ENCODE assay signal across 8 cellular contexts in the genomic region with DNA sequence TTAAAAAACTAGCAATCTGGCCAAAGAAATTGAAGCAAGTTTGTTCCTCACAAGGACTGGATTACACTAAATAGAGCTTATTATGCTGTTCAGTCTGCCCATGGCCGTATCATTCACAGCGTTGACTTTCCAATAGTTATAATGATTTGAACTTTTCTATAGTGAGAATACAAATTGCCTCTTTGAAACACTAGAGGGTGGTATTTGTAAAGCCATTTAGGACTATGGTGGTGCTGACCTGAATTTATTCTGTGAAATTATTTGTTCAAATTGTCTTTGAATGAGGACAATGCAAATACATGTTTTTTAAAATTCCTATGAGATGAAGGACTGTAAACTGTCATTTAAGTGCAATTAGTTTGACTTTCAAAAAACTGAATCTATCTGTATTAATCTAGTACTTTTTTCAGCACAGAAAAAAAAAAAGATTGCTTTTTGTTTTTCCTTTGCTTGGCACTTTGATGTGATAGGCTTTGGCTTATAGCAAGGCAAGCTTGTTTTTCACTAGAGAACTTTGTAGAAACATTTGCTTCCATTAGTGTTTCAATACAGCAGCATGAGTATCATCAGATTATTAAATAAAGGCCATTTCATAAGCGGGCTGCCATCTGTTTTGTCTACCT.
DNase-seq lines count a peak whose midpoint lies in the region; ATAC-seq and TF ChIP-seq lines count a peak whose summit lies in the region.

No MANE protein-coding gene starts in this region.

- H3K36me3 Mint-ChIP-seq in activated CD8-positive, alpha-beta T cell treated with anti-CD3 and anti-CD28 coated beads for 36 hours (ENCODE audit: low read depth), result no peaks in the 10 kb centered on the region
- H3K36me3 Mint-ChIP-seq in activated CD8-positive, alpha-beta T cell treated with anti-CD3 and anti-CD28 coated beads, Interleukin-2, amount 10 ng/mL, durations not matched to agents 7 days and 5 days (ENCODE audit: low read depth), result no peaks in the 10 kb centered on the region

- TF ChIP-seq CTCF in activated CD8-positive, alpha-beta T cell treated with anti-CD3 and anti-CD28 coated beads for 36 hours (IDR thresholded peaks at IDR 0.05), result peak; percentile 21
- TF ChIP-seq CTCF in HL-60 (IDR thresholded peaks at IDR 0.05; ENCODE audit: insufficient read depth, low read length) (peak; percentile 18), gastroesophageal sphincter (IDR thresholded peaks at IDR 0.05) (peak; percentile 20 to 54 (median 30)), omental fat pad (IDR thresholded peaks at IDR 0.05) (no peak)

- H3K9me3 Mint-ChIP-seq in activated CD8-positive, alpha-beta T cell treated with anti-CD3 and anti-CD28 coated beads for 36 hours, result no peaks in the 10 kb centered on the region
- no peaks in the 10 kb centered on the region for H3K9me3 Mint-ChIP-seq in activated CD8-positive, alpha-beta T cell treated with anti-CD3 and anti-CD28 coated beads, Interleukin-2, amount 10 ng/mL, durations not matched to agents 7 days and 5 days (ENCODE audit: insufficient read depth)

- no peak for TF ChIP-seq EP300 in gastroesophageal sphincter (IDR thresholded peaks at IDR 0.05)

- ATAC-seq in activated CD8-positive, alpha-beta T cell treated with anti-CD3 and anti-CD28 coated beads for 36 hours, result no peak
- no peak for ATAC-seq in activated CD8-positive, alpha-beta T cell treated with anti-CD3 and anti-CD28 coated beads, Interleukin-2, amount 10 ng/mL, durations not matched to agents 7 days and 5 days
- ATAC-seq in gastroesophageal sphincter (no peak), omental fat pad (ENCODE audit: low FRiP score) (no peak)

- H3K27me3 ChIP-seq in HL-60 (ENCODE audit: insufficient read depth, poor library complexity, severe bottlenecking) (no peaks in the 10 kb centered on the region), gastroesophageal sphincter (no peaks in the 10 kb centered on the region)

- intact Hi-C loops in activated CD8-positive, alpha-beta T cell treated with anti-CD3 and anti-CD28 coated beads for 36 hours (cut with micrococcal nuclease), result no loop called here

- H3K27ac ChIP-seq in HL-60 (replicated peaks), result no peak overlapping the region
- H3K27ac ChIP-seq in gastroesophageal sphincter, result no peak overlapping the region

- H3K4me3 Mint-ChIP-seq in activated CD8-positive, alpha-beta T cell treated with anti-CD3 and anti-CD28 coated beads for 36 hours, result no peak overlapping the region
- H3K4me3 Mint-ChIP-seq in activated CD8-positive, alpha-beta T cell treated with anti-CD3 and anti-CD28 coated beads, Interleukin-2, amount 10 ng/mL, durations not matched to agents 7 days and 5 days, result no peak overlapping the region

- POLR2A ChIA-PET in activated CD8-positive, alpha-beta T cell treated with anti-CD3 and anti-CD28 coated beads for 36 hours (lab: Charles Lee), result no interaction called here
- POLR2A ChIA-PET in activated CD8-positive, alpha-beta T cell treated with anti-CD3 and anti-CD28 coated beads, Interleukin-2, amount 10 ng/mL, durations not matched to agents 7 days and 5 days (lab: Charles Lee), result no interaction called here

- DNase-seq in activated CD8-positive, alpha-beta T cell treated with anti-CD3 and anti-CD28 coated beads for 36 hours, result no peak
- no peak for DNase-seq in activated CD8-positive, alpha-beta T cell treated with anti-CD3 and anti-CD28 coated beads, Interleukin-2, amount 10 ng/mL, durations not matched to agents 7 days and 5 days
- DNase-seq in HL-60 (ENCODE audit: low read depth in 1 of 2, low spot score in 1 of 2) (no peak), RPMI7951 (ENCODE audit: low read depth) (peak; percentile 9), omental fat pad (ENCODE audit: low spot score) (no peak)
- no peak for DNase-seq in activated CD8-positive, alpha-beta memory T cell treated with anti-CD3 and anti-CD28 coated beads, Interleukin-2, amount 50 U/mL, for 4 hours
- DNase-seq in stimulated activated naive CD4-positive, alpha-beta T cell treated with Interleukin-2 at 50 U/mL for 16 hours (lab: John Stamatoyannopoulos, UW), result no peak

- peaks cover 0 to 5% (median 0%) of the 10 kb centered on the region in 3 donors for H3K4me1 ChIP-seq in gastroesophageal sphincter

- H3K4me1 Mint-ChIP-seq in activated CD8-positive, alpha-beta T cell treated with anti-CD3 and anti-CD28 coated beads for 36 hours (ENCODE audit: low read depth), result no peaks in the 10 kb centered on the region
- no peaks in the 10 kb centered on the region for H3K4me1 Mint-ChIP-seq in activated CD8-positive, alpha-beta T cell treated with anti-CD3 and anti-CD28 coated beads, Interleukin-2, amount 10 ng/mL, durations not matched to agents 7 days and 5 days (ENCODE audit: low read depth)

- no peak overlapping the region for H3K4me3 ChIP-seq in HL-60 (replicated peaks; ENCODE audit: insufficient read depth, low read length)
- H3K4me3 ChIP-seq in gastroesophageal sphincter, result no peak overlapping the region

- 39 to 42% methylated on average over 3 of the region's 3 CpGs for WGBS in gastroesophageal sphincter (ENCODE audit: low coverage in 1 of 2), 2 donors

- H3K27me3 Mint-ChIP-seq in activated CD8-positive, alpha-beta T cell treated with anti-CD3 and anti-CD28 coated beads for 36 hours, result peaks cover 2% of the 10 kb centered on the region
- H3K27me3 Mint-ChIP-seq in activated CD8-positive, alpha-beta T cell treated with anti-CD3 and anti-CD28 coated beads, Interleukin-2, amount 10 ng/mL, durations not matched to agents 7 days and 5 days (ENCODE audit: low read depth), result no peaks in the 10 kb centered on the region

- H3K27ac Mint-ChIP-seq in activated CD8-positive, alpha-beta T cell treated with anti-CD3 and anti-CD28 coated beads for 36 hours, result no peak overlapping the region
- no peak overlapping the region for H3K27ac Mint-ChIP-seq in activated CD8-positive, alpha-beta T cell treated with anti-CD3 and anti-CD28 coated beads, Interleukin-2, amount 10 ng/mL, durations not matched to agents 7 days and 5 days

- no peaks in the 10 kb centered on the region for H3K36me3 ChIP-seq in gastroesophageal sphincter

- no peaks in the 10 kb centered on the region for H3K9me3 ChIP-seq in gastroesophageal sphincter

- CTCF ChIA-PET in activated CD8-positive, alpha-beta T cell treated with anti-CD3 and anti-CD28 coated beads for 36 hours (lab: Charles Lee), result interaction anchor here (0.9 to 1.0 kb wide), 2 partner anchors 629 to 671 kb away, joined by 3 read pairs; no protein-coding TSS in a partner anchor
- CTCF ChIA-PET in activated CD8-positive, alpha-beta T cell treated with anti-CD3 and anti-CD28 coated beads, Interleukin-2, amount 10 ng/mL, durations not matched to agents 7 days and 5 days (lab: Charles Lee), result interaction anchor here (0.9 to 1.0 kb wide), 2 partner anchors 27 to 700 kb away, joined by 3 read pairs; no protein-coding TSS in a partner anchor

- TF ChIP-seq POLR2A in gastroesophageal sphincter (IDR thresholded peaks at IDR 0.05), result no peak

Comparison
In these comparisons a context has a peak if more than half of its experiments do, and no peak if none do; other contexts are left out.
1. CTCF ChIP-seq: peak in activated CD8-positive, alpha-beta T cell treated with anti-CD3 and anti-CD28 coated beads for 36 hours (single experiment), HL-60 (single experiment) and gastroesophageal sphincter (4 of 4); none in omental fat pad (0 of 3).